ENCODE assay signal across 23 cellular contexts in genomic region chr6:17475845-17476244, GRCh38.
"Had no signal": no experiment of that assay in that cellular context is flagged by ENCODE, and none has a peak within 500 bp of the region (broad histone marks: within the 10 kb centered on the region; RNA-seq: fewer than 3 reads in every experiment).

No MANE protein-coding gene starts in this region.

- H2AFZ ChIP-seq: neural progenitor cell had no signal

- H3K9me3 ChIP-seq: breast epithelium, colonic mucosa, heart left ventricle, suprapubic skin, transverse colon had no signal

- H3K4me2 ChIP-seq: neural progenitor cell had no signal

- H3K9ac ChIP-seq: neural progenitor cell had no signal

- H3K4me1 ChIP-seq: breast epithelium had no signal

- H3K4me3 ChIP-seq: breast epithelium, colonic mucosa, heart left ventricle, neural progenitor cell, skin epidermis, suprapubic skin, transverse colon had no signal

- H3K27ac ChIP-seq: breast epithelium, colonic mucosa, neural progenitor cell, skin epidermis, suprapubic skin had no signal

- H3K27me3 ChIP-seq: breast epithelium, colonic mucosa, dorsolateral prefrontal cortex, heart left ventricle, neural progenitor cell, suprapubic skin, transverse colon had no signal

- ATAC-seq: activated CD4-positive, alpha-beta T cell treated with anti-CD3 and anti-CD28 coated beads for 36 hours; activated T-cell treated with anti-CD3 and anti-CD28 coated beads, Interleukin-2, amount 50 U/mL, for 4 hours; effector memory CD8-positive, alpha-beta T cell; esophagus mucosa; heart left ventricle; naive thymus-derived CD8-positive, alpha-beta T cell; right cardiac atrium; stimulated activated effector memory CD8-positive, alpha-beta T cell treated with anti-CD3 and anti-CD28 coated beads, Interleukin-12 subunit alpha, Interleukin-12 subunit beta, amount 100 ng/mL, for 72 hours; stimulated activated naive CD8-positive, alpha-beta T cell treated with anti-CD3 and anti-CD28 coated beads, Interleukin-15, amount 100 ng/mL, for 72 hours; WTC11 had no signal

- H3K36me3 ChIP-seq: breast epithelium, colonic mucosa, heart left ventricle, neural progenitor cell, suprapubic skin, transverse colon had no signal

- DNase-seq: activated CD4-positive, alpha-beta T cell treated with anti-CD3 and anti-CD28 coated beads for 36 hours; activated CD4-positive, alpha-beta T cell treated with anti-CD3 and anti-CD28 coated beads, Interleukin-2, amount 50 U/mL, for 4 hours; activated CD8-positive, alpha-beta memory T cell treated with anti-CD3 and anti-CD28 coated beads, Interleukin-2, amount 50 U/mL, for 48 hours; activated naive CD4-positive, alpha-beta T cell treated with Interleukin-2 at 50 U/mL for 16 hours; activated naive CD8-positive, alpha-beta T cell treated with anti-CD3 and anti-CD28 coated beads for 36 hours; activated T-cell treated with anti-CD3 and anti-CD28 coated beads, Interleukin-2, amount 50 U/mL, for 4 hours; colonic mucosa; dorsolateral prefrontal cortex; effector memory CD8-positive, alpha-beta T cell; heart left ventricle; naive thymus-derived CD8-positive, alpha-beta T cell; right cardiac atrium; stimulated activated CD4-positive, alpha-beta T cell treated with anti-CD3 and anti-CD28 coated beads, Interleukin-1b, Interleukin-23, amount 100 ng/mL, for 48 hours; stimulated activated naive CD8-positive, alpha-beta T cell treated with anti-CD3 and anti-CD28 coated beads, Interleukin-15, amount 100 ng/mL, for 72 hours; T1000; transverse colon had no signal
